In the genomic region with DNA sequence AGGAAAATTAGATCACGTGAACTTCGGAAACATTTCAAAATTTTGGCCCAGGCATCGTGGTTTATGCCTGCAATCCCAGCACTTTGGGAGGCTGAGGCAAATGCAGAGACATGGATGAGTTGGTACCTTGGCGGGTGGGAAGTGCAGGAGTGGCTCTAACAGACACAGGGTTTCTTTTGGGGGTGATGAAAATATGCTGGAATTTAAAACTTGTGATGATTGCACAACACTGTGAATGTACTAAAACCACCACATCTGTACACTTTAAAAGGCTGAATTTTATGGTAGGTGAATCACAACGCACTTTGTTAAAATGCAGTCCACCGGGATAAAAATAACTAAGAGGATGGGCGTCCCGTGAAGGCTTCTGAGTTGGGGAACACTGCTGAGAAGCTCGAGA, we compare ENCODE assay signal across 11 cellular contexts. TPM values are rescaled to one million over a fixed set of nuclear protein-coding genes. Genes with fewer than 3 reads are reported as not detected.
DNase-seq lines count a peak whose midpoint lies in the region; ATAC-seq and TF ChIP-seq lines count a peak whose summit lies in the region.
"Had no signal": no experiment of that assay in that cellular context is flagged by ENCODE, and none has a peak within 500 bp of the region (broad histone marks: within the 10 kb centered on the region; RNA-seq: fewer than 3 reads in every experiment).

No MANE protein-coding gene starts in this region.

- H3K4me1 ChIP-seq in foreskin keratinocyte (peaks cover 11% of the 10 kb centered on the region), skeletal muscle tissue (ENCODE audit: control insufficient read depth in 3 of 3, insufficient read depth in 3 of 3, low read length in 3 of 3) (peaks cover 42 to 60% (median 58%) of the 10 kb centered on the region in 3 donors)

- ATAC-seq in activated T-helper 17 cell treated with anti-CD3 and anti-CD28 coated beads, Interleukin-2, amount 50 U/mL, for 72 hours (replicated peaks), result no peak
- peak; percentile 19 for ATAC-seq in foreskin keratinocyte
- ATAC-seq in GM21515 (IDR thresholded peaks at IDR 0.05; ENCODE audit: unreplicated experiment), result no peak
- ATAC-seq in HG03097 (IDR thresholded peaks at IDR 0.05; ENCODE audit: low FRiP score, unreplicated experiment), result no peak
- ATAC-seq: activated naive CD4-positive, alpha-beta T cell treated with anti-CD3 and anti-CD28 coated beads, Interleukin-2, amount 50 U/mL, for 72 hours had no signal

- H3K9ac ChIP-seq in skeletal muscle tissue (ENCODE audit: low read depth in 1 of 3, low read length in 3 of 3), result peak overlapping the region in 2 of 3 donors; percentile 57 to 64

- no peak for TF ChIP-seq CTCF in foreskin keratinocyte (conservative IDR thresholded peaks at IDR 0.05)

- peaks cover 4 to 13% (median 11%) of the 10 kb centered on the region in 3 donors for H3K36me3 ChIP-seq in skeletal muscle tissue (ENCODE audit: control insufficient read depth in 3 of 3, insufficient read depth in 3 of 3, low read length in 3 of 3)

- no peak overlapping the region for H3K27ac ChIP-seq in foreskin keratinocyte
- peak overlapping the region; percentile 69 for H3K27ac ChIP-seq in skeletal muscle tissue (ENCODE audit: low read depth, low read length)
- H3K27ac ChIP-seq: VCaP had no signal

- H3K9me3 Mint-ChIP-seq in activated T-helper 17 cell treated with anti-CD3 and anti-CD28 coated beads, Interleukin-2, amount 50 U/mL, for 72 hours, result no peaks in the 10 kb centered on the region
- H3K9me3 Mint-ChIP-seq: activated naive CD4-positive, alpha-beta T cell treated with anti-CD3 and anti-CD28 coated beads, Interleukin-2, amount 50 U/mL, for 72 hours had no signal

- H3K27ac Mint-ChIP-seq in activated T-helper 17 cell treated with anti-CD3 and anti-CD28 coated beads, Interleukin-2, amount 50 U/mL, for 72 hours, result peak overlapping the region; percentile 47

- H3K4me3 Mint-ChIP-seq in activated T-helper 17 cell treated with anti-CD3 and anti-CD28 coated beads, Interleukin-2, amount 50 U/mL, for 72 hours, result no peak overlapping the region

- peak overlapping the region in 1 of 3 donors; percentile 36 for H3K4me3 ChIP-seq in skeletal muscle tissue (ENCODE audit: low read length in 3 of 3)

- peaks cover 5% of the 10 kb centered on the region for H3K4me1 Mint-ChIP-seq in activated T-helper 17 cell treated with anti-CD3 and anti-CD28 coated beads, Interleukin-2, amount 50 U/mL, for 72 hours

- no peaks in the 10 kb centered on the region for H3K9me3 ChIP-seq in skeletal muscle tissue (ENCODE audit: control insufficient read depth in 3 of 3, low read length in 3 of 3)

- H3K27me3 Mint-ChIP-seq in activated T-helper 17 cell treated with anti-CD3 and anti-CD28 coated beads, Interleukin-2, amount 50 U/mL, for 72 hours, result no peaks in the 10 kb centered on the region

- DNase-seq in HCEC 1CT (peak; percentile 93), foreskin keratinocyte (peak; percentile 63 to 80), NCI-H2107 treated with DMSO at 0.1 percent for 48 hours (lab: John Stamatoyannopoulos, UW; ENCODE audit: unreplicated experiment) (no peak), GM19240 (ENCODE audit: insufficient read length, low spot score) (no peak)
- DNase-seq: NCI-H1092 had no signal

- peaks cover 2% of the 10 kb centered on the region for H3K36me3 Mint-ChIP-seq in activated T-helper 17 cell treated with anti-CD3 and anti-CD28 coated beads, Interleukin-2, amount 50 U/mL, for 72 hours (ENCODE audit: low read depth)
- H3K36me3 Mint-ChIP-seq: activated naive CD4-positive, alpha-beta T cell treated with anti-CD3 and anti-CD28 coated beads, Interleukin-2, amount 50 U/mL, for 72 hours had no signal

- H3K27me3 ChIP-seq in foreskin keratinocyte (no peaks in the 10 kb centered on the region), skeletal muscle tissue (ENCODE audit: control insufficient read depth in 3 of 3, insufficient read depth in 3 of 3, low read length in 3 of 3) (no peaks in the 10 kb centered on the region)

RNA-seq across cellular contexts. Expression of a gene that starts 47.2 kb away (rescaled TPM):
- 10 to 100 TPM; 31.3 to 51.8 TPM for total RNA-seq in activated T-helper 17 cell treated with anti-CD3 and anti-CD28 coated beads, Interleukin-2, amount 50 U/mL, for 72 hours
- total RNA-seq in foreskin keratinocyte (18.9 and 24.4 TPM in 2 replicates), skeletal muscle tissue (2.6 TPM)
- polyA plus RNA-seq in foreskin keratinocyte, result 23.9 and 26.1 TPM in 2 replicates

Comparison
In these comparisons a context has a peak if more than half of its experiments do, and no peak if none do; other contexts are left out.
1. DNase-seq: peak in HCEC 1CT (single experiment) and foreskin keratinocyte (2 of 2); none in NCI-H2107 treated with DMSO at 0.1 percent for 48 hours (single experiment) and GM19240 (single experiment).